2 cellular contexts compared by ENCODE assay signal in genomic region chr9:116048072-116048471, GRCh38.
A peak's percentile ranks its signal among the peaks of the same experiment; 100 is the strongest.
TF ChIP-seq lines count a peak whose summit lies in the region.

No MANE protein-coding gene starts in this region.

TF ChIP-seq in liver, 16 proteins besides CTCF, POLR2A, EP300 and RAD21 (continued from another document):
- TF ChIP-seq, protein P1, sequence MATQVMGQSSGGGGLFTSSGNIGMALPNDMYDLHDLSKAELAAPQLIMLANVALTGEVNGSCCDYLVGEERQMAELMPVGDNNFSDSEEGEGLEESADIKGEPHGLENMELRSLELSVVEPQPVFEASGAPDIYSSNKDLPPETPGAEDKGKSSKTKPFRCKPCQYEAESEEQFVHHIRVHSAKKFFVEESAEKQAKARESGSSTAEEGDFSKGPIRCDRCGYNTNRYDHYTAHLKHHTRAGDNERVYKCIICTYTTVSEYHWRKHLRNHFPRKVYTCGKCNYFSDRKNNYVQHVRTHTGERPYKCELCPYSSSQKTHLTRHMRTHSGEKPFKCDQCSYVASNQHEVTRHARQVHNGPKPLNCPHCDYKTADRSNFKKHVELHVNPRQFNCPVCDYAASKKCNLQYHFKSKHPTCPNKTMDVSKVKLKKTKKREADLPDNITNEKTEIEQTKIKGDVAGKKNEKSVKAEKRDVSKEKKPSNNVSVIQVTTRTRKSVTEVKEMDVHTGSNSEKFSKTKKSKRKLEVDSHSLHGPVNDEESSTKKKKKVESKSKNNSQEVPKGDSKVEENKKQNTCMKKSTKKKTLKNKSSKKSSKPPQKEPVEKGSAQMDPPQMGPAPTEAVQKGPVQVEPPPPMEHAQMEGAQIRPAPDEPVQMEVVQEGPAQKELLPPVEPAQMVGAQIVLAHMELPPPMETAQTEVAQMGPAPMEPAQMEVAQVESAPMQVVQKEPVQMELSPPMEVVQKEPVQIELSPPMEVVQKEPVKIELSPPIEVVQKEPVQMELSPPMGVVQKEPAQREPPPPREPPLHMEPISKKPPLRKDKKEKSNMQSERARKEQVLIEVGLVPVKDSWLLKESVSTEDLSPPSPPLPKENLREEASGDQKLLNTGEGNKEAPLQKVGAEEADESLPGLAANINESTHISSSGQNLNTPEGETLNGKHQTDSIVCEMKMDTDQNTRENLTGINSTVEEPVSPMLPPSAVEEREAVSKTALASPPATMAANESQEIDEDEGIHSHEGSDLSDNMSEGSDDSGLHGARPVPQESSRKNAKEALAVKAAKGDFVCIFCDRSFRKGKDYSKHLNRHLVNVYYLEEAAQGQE (IDR thresholded peaks at IDR 0.05) = peak; percentile 18
- peak; percentile 61 for TF ChIP-seq YY1 (IDR thresholded peaks at IDR 0.05)
- TF ChIP-seq FOXA1 (IDR thresholded peaks at IDR 0.05) = no peak
- TF ChIP-seq JUND (IDR thresholded peaks at IDR 0.05) = peak in 1 of 2 donors; percentile 38
- TF ChIP-seq SP1 (IDR thresholded peaks at IDR 0.05) = no peak
- TF ChIP-seq, protein P2, sequence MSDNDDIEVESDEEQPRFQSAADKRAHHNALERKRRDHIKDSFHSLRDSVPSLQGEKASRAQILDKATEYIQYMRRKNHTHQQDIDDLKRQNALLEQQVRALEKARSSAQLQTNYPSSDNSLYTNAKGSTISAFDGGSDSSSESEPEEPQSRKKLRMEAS (IDR thresholded peaks at IDR 0.05) = no peak
- no peak for TF ChIP-seq GABPA (IDR thresholded peaks at IDR 0.05 in 1 of 2, conservative IDR thresholded peaks at IDR 0.05 in 1 of 2)
- TF ChIP-seq NR2F2 (IDR thresholded peaks at IDR 0.05) = no peak
- peak in 1 of 2 donors; percentile 61 for TF ChIP-seq HNF4A (conservative IDR thresholded peaks at IDR 0.05)
- no peak for TF ChIP-seq EGR1 (IDR thresholded peaks at IDR 0.05; ENCODE audit: low read depth in 2 of 2)
- TF ChIP-seq ATF3 (IDR thresholded peaks at IDR 0.05) = no peak
- peak in 1 of 2 donors; percentile 56 for TF ChIP-seq RXRA (IDR thresholded peaks at IDR 0.05)

TF ChIP-seq in HepG2, 621 proteins besides CTCF, POLR2A, EP300 and RAD21 (continued from another document):
- TF ChIP-seq, protein P3, sequence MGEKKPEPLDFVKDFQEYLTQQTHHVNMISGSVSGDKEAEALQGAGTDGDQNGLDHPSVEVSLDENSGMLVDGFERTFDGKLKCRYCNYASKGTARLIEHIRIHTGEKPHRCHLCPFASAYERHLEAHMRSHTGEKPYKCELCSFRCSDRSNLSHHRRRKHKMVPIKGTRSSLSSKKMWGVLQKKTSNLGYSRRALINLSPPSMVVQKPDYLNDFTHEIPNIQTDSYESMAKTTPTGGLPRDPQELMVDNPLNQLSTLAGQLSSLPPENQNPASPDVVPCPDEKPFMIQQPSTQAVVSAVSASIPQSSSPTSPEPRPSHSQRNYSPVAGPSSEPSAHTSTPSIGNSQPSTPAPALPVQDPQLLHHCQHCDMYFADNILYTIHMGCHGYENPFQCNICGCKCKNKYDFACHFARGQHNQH (CRISPR knock-in tag; IDR thresholded peaks at IDR 0.05) = no peak
- no peak for TF ChIP-seq ZNF142 (CRISPR knock-in tag; IDR thresholded peaks at IDR 0.05)
- TF ChIP-seq, protein P4, sequence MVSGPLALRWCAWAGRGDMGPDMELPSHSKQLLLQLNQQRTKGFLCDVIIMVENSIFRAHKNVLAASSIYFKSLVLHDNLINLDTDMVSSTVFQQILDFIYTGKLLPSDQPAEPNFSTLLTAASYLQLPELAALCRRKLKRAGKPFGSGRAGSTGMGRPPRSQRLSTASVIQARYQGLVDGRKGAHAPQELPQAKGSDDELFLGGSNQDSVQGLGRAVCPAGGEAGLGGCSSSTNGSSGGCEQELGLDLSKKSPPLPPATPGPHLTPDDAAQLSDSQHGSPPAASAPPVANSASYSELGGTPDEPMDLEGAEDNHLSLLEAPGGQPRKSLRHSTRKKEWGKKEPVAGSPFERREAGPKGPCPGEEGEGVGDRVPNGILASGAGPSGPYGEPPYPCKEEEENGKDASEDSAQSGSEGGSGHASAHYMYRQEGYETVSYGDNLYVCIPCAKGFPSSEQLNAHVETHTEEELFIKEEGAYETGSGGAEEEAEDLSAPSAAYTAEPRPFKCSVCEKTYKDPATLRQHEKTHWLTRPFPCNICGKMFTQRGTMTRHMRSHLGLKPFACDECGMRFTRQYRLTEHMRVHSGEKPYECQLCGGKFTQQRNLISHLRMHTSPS (CRISPR knock-in tag; IDR thresholded peaks at IDR 0.05; ENCODE audit: low read depth) = no peak
- TF ChIP-seq ZFY (CRISPR knock-in tag; IDR thresholded peaks at IDR 0.05) = no peak
- TF ChIP-seq, protein P5, sequence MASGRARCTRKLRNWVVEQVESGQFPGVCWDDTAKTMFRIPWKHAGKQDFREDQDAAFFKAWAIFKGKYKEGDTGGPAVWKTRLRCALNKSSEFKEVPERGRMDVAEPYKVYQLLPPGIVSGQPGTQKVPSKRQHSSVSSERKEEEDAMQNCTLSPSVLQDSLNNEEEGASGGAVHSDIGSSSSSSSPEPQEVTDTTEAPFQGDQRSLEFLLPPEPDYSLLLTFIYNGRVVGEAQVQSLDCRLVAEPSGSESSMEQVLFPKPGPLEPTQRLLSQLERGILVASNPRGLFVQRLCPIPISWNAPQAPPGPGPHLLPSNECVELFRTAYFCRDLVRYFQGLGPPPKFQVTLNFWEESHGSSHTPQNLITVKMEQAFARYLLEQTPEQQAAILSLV (CRISPR knock-in tag; IDR thresholded peaks at IDR 0.05; ENCODE audit: borderline replicate concordance) = no peak
- no peak for TF ChIP-seq ATRX (CRISPR knock-in tag; IDR thresholded peaks at IDR 0.05; ENCODE audit: borderline replicate concordance)
- TF ChIP-seq ZNF850 (CRISPR knock-in tag; conservative IDR thresholded peaks at IDR 0.05) = no peak
- TF ChIP-seq RFX1 (IDR thresholded peaks at IDR 0.05) = no peak
